Comparison of ENCODE assay signal across 15 cellular contexts in the genomic region with DNA sequence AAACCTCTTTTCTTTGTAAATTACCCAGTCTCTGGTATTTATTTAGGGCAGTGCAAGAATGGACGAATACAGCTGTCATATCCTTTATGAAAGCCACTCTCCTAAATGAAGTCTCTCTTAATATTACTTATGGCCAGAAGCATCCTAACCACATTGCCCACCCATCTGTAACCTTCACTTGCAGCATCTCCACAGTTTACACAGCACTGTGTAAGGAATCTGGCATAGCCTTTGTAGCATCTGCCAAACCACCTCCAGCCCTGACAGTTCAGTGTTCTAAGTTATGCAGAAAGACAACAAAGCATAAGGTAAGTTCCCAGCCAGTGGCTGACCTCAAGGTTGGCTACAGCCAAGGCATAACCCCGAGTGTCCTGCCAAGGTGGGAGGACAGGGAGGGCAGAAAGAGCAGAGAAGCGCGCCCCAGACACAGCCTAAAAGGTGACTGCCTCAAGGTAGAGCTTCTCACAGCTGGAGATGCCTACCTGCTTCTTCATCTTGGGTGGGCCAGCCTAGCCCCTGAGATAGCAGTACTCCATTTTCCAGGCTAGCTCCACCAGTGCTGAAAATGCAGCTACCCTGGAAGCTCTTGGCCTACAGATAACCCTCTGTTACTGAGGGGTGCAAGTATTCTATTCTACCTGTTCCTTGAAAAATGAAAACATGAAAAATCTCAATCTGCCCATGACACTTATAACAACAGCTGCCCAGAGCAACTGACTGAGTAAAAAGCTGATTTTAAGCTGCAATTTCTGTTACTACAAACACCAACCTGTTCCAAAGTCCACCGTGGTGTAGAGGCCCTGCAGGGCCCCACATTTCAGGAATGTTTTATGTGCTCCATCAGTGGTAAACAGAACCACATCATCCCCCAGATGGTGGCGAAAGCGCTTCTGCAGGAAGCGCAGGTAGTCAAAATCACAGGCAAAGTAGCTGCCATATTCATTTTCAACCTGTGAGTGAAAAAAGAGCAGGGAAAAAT. TPM values are rescaled to one million over a fixed set of nuclear protein-coding genes. Genes with fewer than 3 reads are reported as not detected.
A peak's percentile ranks its signal among the peaks of the same experiment; 100 is the strongest.
DNase-seq lines count a peak whose midpoint lies in the region; ATAC-seq and TF ChIP-seq lines count a peak whose summit lies in the region.
"Had no signal": no experiment of that assay in that cellular context is flagged by ENCODE, and none has a peak within 500 bp of the region (broad histone marks: within the 10 kb centered on the region; RNA-seq: fewer than 3 reads in every experiment).

No MANE protein-coding gene starts in this region.

- no peaks in the 10 kb centered on the region for H3K9me3 Mint-ChIP-seq in endodermal cell
- H3K9me3 Mint-ChIP-seq: activated naive CD4-positive, alpha-beta T cell treated with anti-CD3 and anti-CD28 coated beads for 36 hours had no signal

- no peak overlapping the region for H3K9ac ChIP-seq in endodermal cell (ENCODE audit: extremely low read depth, low read length, poor library complexity, severe bottlenecking)

- no peak for TF ChIP-seq EP300 in stomach (IDR thresholded peaks at IDR 0.05)
- TF ChIP-seq EP300 in tibial nerve (IDR thresholded peaks at IDR 0.05): no peak

- peak; percentile 53 for ATAC-seq in GM18502 (IDR thresholded peaks at IDR 0.05; ENCODE audit: poor library complexity, unreplicated experiment)
- peak; percentile 42 for ATAC-seq in GM21526 (IDR thresholded peaks at IDR 0.05; ENCODE audit: low FRiP score, unreplicated experiment)
- ATAC-seq: heart left ventricle, left ventricle myocardium superior had no signal

- H3K27ac ChIP-seq in endodermal cell (ENCODE audit: low read depth, low read length) (no peak overlapping the region), stomach (no peak overlapping the region), tibial nerve (no peak overlapping the region)

- DNase-seq in HuH-7 (ENCODE audit: low spot score) (peak; percentile 71), endodermal cell (no peak), stomach (no peak), tibial nerve (ENCODE audit: low spot score in 2 of 2) (no peak), A172 (ENCODE audit: low spot score) (no peak), HK-2 (ENCODE audit: unreplicated experiment) (no peak)
- DNase-seq: activated CD4-positive, alpha-beta T cell treated with anti-CD3 and anti-CD28 coated beads, Interleukin-2, amount 50 U/mL, for 1 hour; activated naive CD4-positive, alpha-beta T cell treated with anti-CD3 and anti-CD28 coated beads for 36 hours; caudate nucleus; GF-D8; heart left ventricle; left ventricle myocardium superior; NCI-H1092 treated with DMSO at 0.1 percent for 48 hours had no signal

- no peaks in the 10 kb centered on the region for H3K4me1 ChIP-seq in endodermal cell (ENCODE audit: control insufficient read depth, insufficient read depth, low read length)
- peaks cover 0 to 45% (median 10%) of the 10 kb centered on the region in 4 donors for H3K4me1 ChIP-seq in stomach
- peaks cover 0 to 3% (median 0%) of the 10 kb centered on the region in 4 donors for H3K4me1 ChIP-seq in tibial nerve

- intact Hi-C loops in stomach (cut with DNase I; ENCODE audit: low total_unique reads): no loop called here

- no peaks in the 10 kb centered on the region for H3K27me3 Mint-ChIP-seq in endodermal cell (ENCODE audit: insufficient read depth)

- H3K4me3 Mint-ChIP-seq in endodermal cell: no peak overlapping the region
- H3K4me3 Mint-ChIP-seq: activated naive CD4-positive, alpha-beta T cell treated with anti-CD3 and anti-CD28 coated beads for 36 hours had no signal

- TF ChIP-seq CTCF in endodermal cell (conservative IDR thresholded peaks at IDR 0.05) (no peak), stomach (IDR thresholded peaks at IDR 0.05) (no peak), tibial nerve (IDR thresholded peaks at IDR 0.05) (no peak)

- no peaks in the 10 kb centered on the region for H3K27me3 ChIP-seq in endodermal cell (ENCODE audit: control insufficient read depth, insufficient read depth, low read length, poor library complexity, severe bottlenecking)
- no peaks in the 10 kb centered on the region for H3K27me3 ChIP-seq in stomach
- no peaks in the 10 kb centered on the region for H3K27me3 ChIP-seq in tibial nerve
- H3K27me3 ChIP-seq: heart left ventricle had no signal

- TF ChIP-seq POLR2A in stomach (IDR thresholded peaks at IDR 0.05) (no peak), tibial nerve (IDR thresholded peaks at IDR 0.05) (no peak)

- peak overlapping the region; percentile 59 for H3K27ac Mint-ChIP-seq in endodermal cell

- H3K36me3 ChIP-seq in endodermal cell (ENCODE audit: control insufficient read depth, insufficient read depth, low read length) (peaks cover 28% of the 10 kb centered on the region), stomach (peaks cover 18 to 91% (median 78%) of the 10 kb centered on the region in 4 donors), tibial nerve (peaks cover 0 to 95% (median 0%) of the 10 kb centered on the region in 3 donors)

- peaks cover 36% of the 10 kb centered on the region for H3K36me3 Mint-ChIP-seq in endodermal cell (ENCODE audit: low read depth)

- H3K4me3 ChIP-seq in endodermal cell (ENCODE audit: low read length): no peak overlapping the region
- no peak overlapping the region for H3K4me3 ChIP-seq in stomach
- H3K4me3 ChIP-seq in tibial nerve: no peak overlapping the region
- H3K4me3 ChIP-seq: heart left ventricle had no signal

- WGBS in endodermal cell (ENCODE audit: insufficient coverage in 1 of 2, insufficient read length in 1 of 2), 2 experiments: 94 to 95% methylated on average over 7 to 8 of the region's 8 CpGs
- WGBS in stomach, 5 donors: 83 to 88% (median 85%) methylated on average over 8 of the region's 8 CpGs
- 83 to 90% methylated on average over 8 of the region's 8 CpGs for WGBS in tibial nerve, 2 donors

- peaks cover 4% of the 10 kb centered on the region for H3K9me3 ChIP-seq in endodermal cell (ENCODE audit: control insufficient read depth, low read length)
- no peaks in the 10 kb centered on the region for H3K9me3 ChIP-seq in stomach
- no peaks in the 10 kb centered on the region for H3K9me3 ChIP-seq in tibial nerve
- H3K9me3 ChIP-seq: heart left ventricle had no signal

- H3K4me1 Mint-ChIP-seq in endodermal cell: peaks cover 25% of the 10 kb centered on the region

RNA-seq across cellular contexts. Expression of gene GLB1, which starts 39.3 kb away (rescaled TPM):
- total RNA-seq in endodermal cell: 10 to 100 TPM; 66.9 to 67.9 TPM
- polyA plus RNA-seq in endodermal cell (2013, experiment 1 of 2): 39.6 TPM
- 42.1 TPM for polyA plus RNA-seq in endodermal cell (2013, experiment 2 of 2)
- 10 to 100 TPM; 13.0 to 76.5 (median 49.0) TPM for total RNA-seq in stomach
- polyA plus RNA-seq in stomach: 10 to 100 TPM; 11.2 to 21.5 (median 13.6) TPM
- total RNA-seq in tibial nerve: 10 to 100 TPM; 26.0 to 79.2 (median 56.5) TPM
- total RNA-seq in A172 (2014; rRNA removed; shearing (Covaris generic)): 122 TPM in 2 replicates

RNA-seq across cellular contexts. Expression of gene TMPPE, which starts 39.3 kb away (rescaled TPM):
- 1 to 10 TPM; 5.2 to 8.4 TPM for total RNA-seq in endodermal cell
- 1.1 TPM for polyA plus RNA-seq in endodermal cell (2013, experiment 1 of 2)
- polyA plus RNA-seq in endodermal cell (2013, experiment 2 of 2): 1.4 TPM
- 10 to 100 TPM in 3 of 5 donors, 1 to 10 TPM in 2; 1.2 to 17.4 (median 11.0) TPM for total RNA-seq in stomach
- polyA plus RNA-seq in stomach: under 1 TPM; 0.15 to 0.75 (median 0.15) TPM
- 1 to 10 TPM; 6.3 to 6.9 (median 6.6) TPM for total RNA-seq in tibial nerve
- 2.8 and 3.8 TPM in 2 replicates for total RNA-seq in A172 (2014; rRNA removed; shearing (Covaris generic))

RNA-seq across cellular contexts. Expression of gene CRTAP, which starts 56.2 kb away (rescaled TPM):
- total RNA-seq in endodermal cell: 100 to 1,000 TPM; 164 to 166 TPM
- 109 TPM for polyA plus RNA-seq in endodermal cell (2013, experiment 1 of 2)
- polyA plus RNA-seq in endodermal cell (2013, experiment 2 of 2): 107 TPM
- total RNA-seq in stomach: 100 to 1,000 TPM in 3 of 5 donors, 10 to 100 TPM in 2; 65.8 to 284 (median 106) TPM
- 100 to 1,000 TPM in 1 of 3 donors, 10 to 100 TPM in 2; 65.2 to 165 (median 75.8) TPM for polyA plus RNA-seq in stomach
- total RNA-seq in tibial nerve: 100 to 1,000 TPM; 180 to 394 (median 315) TPM
- total RNA-seq in A172 (2014; rRNA removed; shearing (Covaris generic)): 416 and 442 TPM in 2 replicates
